ENCODE assay signal across 21 cellular contexts in the genomic region with DNA sequence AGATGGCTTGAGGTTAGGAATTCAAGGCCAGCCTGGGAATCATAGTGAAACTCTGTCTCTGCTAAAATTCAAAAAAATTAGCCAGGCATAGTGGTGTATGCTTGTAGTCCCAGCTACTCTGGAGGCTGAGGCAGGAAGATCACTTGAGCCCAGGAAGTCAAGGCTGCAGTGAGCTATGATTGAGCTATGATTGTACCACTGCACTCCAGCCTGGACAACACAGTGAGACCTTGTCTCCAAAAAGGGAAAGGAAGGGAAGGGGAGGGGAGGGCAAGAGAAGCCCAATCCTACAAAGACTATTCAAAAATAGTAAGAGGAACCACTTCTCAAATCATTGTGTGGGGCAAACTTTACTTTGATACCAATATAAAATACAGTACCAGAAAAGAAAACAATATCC. TPM values are rescaled to one million over a fixed set of nuclear protein-coding genes. Genes with fewer than 3 reads are reported as not detected.
DNase-seq lines count a peak whose midpoint lies in the region; ATAC-seq, FAIRE-seq and TF ChIP-seq lines count a peak whose summit lies in the region.
"Had no signal": no experiment of that assay in that cellular context is flagged by ENCODE, and none has a peak within 500 bp of the region (broad histone marks: within the 10 kb centered on the region; RNA-seq: fewer than 3 reads in every experiment).

No MANE protein-coding gene starts in this region.

- H3K36me3 ChIP-seq in psoas muscle (ENCODE audit: insufficient read depth in 1 of 2, low read depth in 1 of 2) (no peaks in the 10 kb centered on the region), suprapubic skin (no peaks in the 10 kb centered on the region), breast epithelium (no peaks in the 10 kb centered on the region)

- ATAC-seq in activated CD4-positive, alpha-beta T cell treated with anti-CD3 and anti-CD28 coated beads for 36 hours = no peak
- no peak for ATAC-seq in psoas muscle

- POLR2A ChIA-PET in activated CD4-positive, alpha-beta T cell treated with anti-CD3 and anti-CD28 coated beads for 36 hours (lab: Charles Lee) = no interaction called here

- no peak for DNase-seq in activated CD4-positive, alpha-beta T cell treated with anti-CD3 and anti-CD28 coated beads for 36 hours
- DNase-seq in activated CD4-positive, alpha-beta T cell treated with anti-CD3 and anti-CD28 coated beads for 4 hours = no peak
- no peak for DNase-seq in activated T-helper 2 cell treated with anti-CD3 and anti-CD28 coated beads, Interferon-gamma antibody, Interleukin-2, Interleukin-4, amounts not matched to agents 10 μg/mL and 5 μg/mL and 100 μg/mL, durations not matched to agents 14 hours and 24 hours and 36 hours (ENCODE audit: low spot score)
- DNase-seq in psoas muscle (no peak), suprapubic skin (ENCODE audit: low spot score in 2 of 2) (no peak), breast epithelium (ENCODE audit: low spot score in 2 of 2) (no peak), HTR-8/SVneo (ENCODE audit: insufficient read length, low spot score) (no peak)
- DNase-seq: cerebellar nuclear complex, DMS79 treated with DMSO at 0.1 percent for 48 hours, NCI-H187, NCI-H446, RPMI8226, trophoblast cell had no signal

- peaks cover 35% of the 10 kb centered on the region for H3K36me3 Mint-ChIP-seq in activated CD4-positive, alpha-beta T cell treated with anti-CD3 and anti-CD28 coated beads for 36 hours (ENCODE audit: low read depth)
- peaks cover 7% of the 10 kb centered on the region for H3K36me3 Mint-ChIP-seq in IgD-negative memory B cell
- H3K36me3 Mint-ChIP-seq in activated T-helper 2 cell treated with anti-CD3 and anti-CD28 coated beads, Interferon-gamma antibody, Interleukin-2, Interleukin-4, amounts not matched to agents 10 μg/mL and 5 μg/mL and 100 μg/mL, durations not matched to agents 14 hours and 24 hours and 36 hours (ENCODE audit: low read depth) = peaks cover 54% of the 10 kb centered on the region

- FAIRE-seq in HTR-8/SVneo (lab: Jason Lieb, UNC) = no peak
- FAIRE-seq: A204.1, islet of Langerhans had no signal

- H3K4me1 ChIP-seq in psoas muscle (peaks cover 48% of the 10 kb centered on the region), suprapubic skin (no peaks in the 10 kb centered on the region), breast epithelium (no peaks in the 10 kb centered on the region)

- no peak for TF ChIP-seq CTCF in psoas muscle (IDR thresholded peaks at IDR 0.05)
- no peak for TF ChIP-seq CTCF in suprapubic skin (IDR thresholded peaks at IDR 0.05)
- TF ChIP-seq CTCF in breast epithelium (IDR thresholded peaks at IDR 0.05) = no peak

- intact Hi-C loops in activated CD4-positive, alpha-beta T cell treated with anti-CD3 and anti-CD28 coated beads for 36 hours (cut with DNase I, micrococcal nuclease) = loop anchor here (1.0 to 10.0 kb wide), 4 partner anchors 10 to 1938 kb away; a partner anchor contains a TSS
- intact Hi-C loops in activated T-helper 2 cell treated with anti-CD3 and anti-CD28 coated beads, Interferon-gamma antibody, Interleukin-2, Interleukin-4, amounts not matched to agents 10 μg/mL and 5 μg/mL and 100 μg/mL, durations not matched to agents 14 hours and 24 hours and 36 hours (cut with micrococcal nuclease) = loop anchor here (1.0 kb wide), 1 partner anchor 8 kb away; no protein-coding TSS in a partner anchor
- intact Hi-C loops in psoas muscle (cut with DNase I) = loop anchor here in 1 of 2 donors (10.0 kb wide), 1 partner anchor 58 kb away; no protein-coding TSS in a partner anchor
- intact Hi-C loops in breast epithelium (cut with DNase I; ENCODE audit: low total_unique reads) = no loop called here

- H3K4me3 ChIP-seq in psoas muscle (no peak overlapping the region), suprapubic skin (no peak overlapping the region), breast epithelium (no peak overlapping the region)
- H3K4me3 ChIP-seq: smooth muscle cell had no signal

- H3K9me3 Mint-ChIP-seq in activated CD4-positive, alpha-beta T cell treated with anti-CD3 and anti-CD28 coated beads for 36 hours (ENCODE audit: low read depth) = peaks cover 4% of the 10 kb centered on the region
- no peaks in the 10 kb centered on the region for H3K9me3 Mint-ChIP-seq in IgD-negative memory B cell
- no peaks in the 10 kb centered on the region for H3K9me3 Mint-ChIP-seq in activated T-helper 2 cell treated with anti-CD3 and anti-CD28 coated beads, Interferon-gamma antibody, Interleukin-2, Interleukin-4, amounts not matched to agents 10 μg/mL and 5 μg/mL and 100 μg/mL, durations not matched to agents 14 hours and 24 hours and 36 hours

- TF ChIP-seq POLR2A in suprapubic skin (IDR thresholded peaks at IDR 0.05) = no peak
- no peak for TF ChIP-seq POLR2A in breast epithelium (IDR thresholded peaks at IDR 0.05)

- no peak for TF ChIP-seq EP300 in suprapubic skin (IDR thresholded peaks at IDR 0.05)

- H3K27me3 Mint-ChIP-seq in activated CD4-positive, alpha-beta T cell treated with anti-CD3 and anti-CD28 coated beads for 36 hours = no peaks in the 10 kb centered on the region
- no peaks in the 10 kb centered on the region for H3K27me3 Mint-ChIP-seq in IgD-negative memory B cell
- no peaks in the 10 kb centered on the region for H3K27me3 Mint-ChIP-seq in activated T-helper 2 cell treated with anti-CD3 and anti-CD28 coated beads, Interferon-gamma antibody, Interleukin-2, Interleukin-4, amounts not matched to agents 10 μg/mL and 5 μg/mL and 100 μg/mL, durations not matched to agents 14 hours and 24 hours and 36 hours (ENCODE audit: low read depth)
- H3K27me3 Mint-ChIP-seq: progenitor cell of endocrine pancreas had no signal

- H3K27ac Mint-ChIP-seq in activated CD4-positive, alpha-beta T cell treated with anti-CD3 and anti-CD28 coated beads for 36 hours = peak overlapping the region; percentile 81
- peak overlapping the region in 2 of 3 donors; percentile 32 to 83 for H3K27ac Mint-ChIP-seq in IgD-negative memory B cell
- peak overlapping the region; percentile 63 for H3K27ac Mint-ChIP-seq in activated T-helper 2 cell treated with anti-CD3 and anti-CD28 coated beads, Interferon-gamma antibody, Interleukin-2, Interleukin-4, amounts not matched to agents 10 μg/mL and 5 μg/mL and 100 μg/mL, durations not matched to agents 14 hours and 24 hours and 36 hours
- H3K27ac Mint-ChIP-seq: progenitor cell of endocrine pancreas had no signal

- CTCF ChIA-PET in activated CD4-positive, alpha-beta T cell treated with anti-CD3 and anti-CD28 coated beads for 36 hours (lab: Charles Lee) = interaction anchor here (0.9 to 4.0 kb wide), 5 partner anchors 8 to 62 kb away, joined by 3 to 29 read pairs (median 4); no protein-coding TSS in a partner anchor

- peaks cover 94% of the 10 kb centered on the region for H3K4me1 Mint-ChIP-seq in activated CD4-positive, alpha-beta T cell treated with anti-CD3 and anti-CD28 coated beads for 36 hours
- H3K4me1 Mint-ChIP-seq in IgD-negative memory B cell = peaks cover 63 to 79% (median 67%) of the 10 kb centered on the region in 3 donors
- H3K4me1 Mint-ChIP-seq in activated T-helper 2 cell treated with anti-CD3 and anti-CD28 coated beads, Interferon-gamma antibody, Interleukin-2, Interleukin-4, amounts not matched to agents 10 μg/mL and 5 μg/mL and 100 μg/mL, durations not matched to agents 14 hours and 24 hours and 36 hours (ENCODE audit: low read depth) = peaks cover 80% of the 10 kb centered on the region

- no peak overlapping the region for H3K4me3 Mint-ChIP-seq in activated CD4-positive, alpha-beta T cell treated with anti-CD3 and anti-CD28 coated beads for 36 hours
- H3K4me3 Mint-ChIP-seq in IgD-negative memory B cell = no peak overlapping the region
- no peak overlapping the region for H3K4me3 Mint-ChIP-seq in activated T-helper 2 cell treated with anti-CD3 and anti-CD28 coated beads, Interferon-gamma antibody, Interleukin-2, Interleukin-4, amounts not matched to agents 10 μg/mL and 5 μg/mL and 100 μg/mL, durations not matched to agents 14 hours and 24 hours and 36 hours (ENCODE audit: low read depth)
- H3K4me3 Mint-ChIP-seq: nephron had no signal

- H3K9me3 ChIP-seq in psoas muscle = no peaks in the 10 kb centered on the region
- no peaks in the 10 kb centered on the region for H3K9me3 ChIP-seq in suprapubic skin
- H3K9me3 ChIP-seq in breast epithelium = no peaks in the 10 kb centered on the region

- H3K27ac ChIP-seq in psoas muscle = peak overlapping the region; percentile 94
- H3K27ac ChIP-seq in suprapubic skin = no peak overlapping the region
- H3K27ac ChIP-seq in breast epithelium = no peak overlapping the region
- H3K27ac ChIP-seq: C4-2B, VCaP had no signal

- H3K27me3 ChIP-seq in psoas muscle (ENCODE audit: insufficient read depth in 3 of 3, low read length in 2 of 3) (no peaks in the 10 kb centered on the region), suprapubic skin (no peaks in the 10 kb centered on the region), breast epithelium (no peaks in the 10 kb centered on the region)

RNA-seq across cellular contexts. Expression of a gene that starts 11.2 kb away (rescaled TPM):
- 100 to 1,000 TPM; 215 to 226 TPM for total RNA-seq in activated CD4-positive, alpha-beta T cell treated with anti-CD3 and anti-CD28 coated beads for 36 hours
- polyA plus RNA-seq in IgD-negative memory B cell = 35.3 TPM
- total RNA-seq in activated T-helper 2 cell treated with anti-CD3 and anti-CD28 coated beads, Interferon-gamma antibody, Interleukin-2, Interleukin-4, amounts not matched to agents 10 μg/mL and 5 μg/mL and 100 μg/mL, durations not matched to agents 14 hours and 24 hours and 36 hours = 317 and 330 TPM in 2 replicates
- 100 to 1,000 TPM in 1 of 4 donors, 10 to 100 TPM in 3; 32.1 to 111 (median 63.6) TPM for total RNA-seq in psoas muscle
- polyA plus RNA-seq in psoas muscle = 10 to 100 TPM in 2 of 3 donors, 1 to 10 TPM in 1; 9.3 to 26.8 (median 22.3) TPM
- 10 to 100 TPM; 37.3 to 50.1 (median 42.6) TPM for total RNA-seq in suprapubic skin
- 10 to 100 TPM in 2 of 3 donors, 1 to 10 TPM in 1; 9.9 to 24.6 (median 16.1) TPM for total RNA-seq in breast epithelium
